9 cellular contexts compared by ENCODE assay signal in genomic region chr3:100496711-100497261, GRCh38. TPM values are rescaled to one million over a fixed set of nuclear protein-coding genes. Genes with fewer than 3 reads are reported as not detected.
DNase-seq lines count a peak whose midpoint lies in the region; ATAC-seq and FAIRE-seq lines count a peak whose summit lies in the region.
"Had no signal": no experiment of that assay in that cellular context is flagged by ENCODE, and none has a peak within 500 bp of the region (broad histone marks: within the 10 kb centered on the region; RNA-seq: fewer than 3 reads in every experiment).

No MANE protein-coding gene starts in this region.

- no peak for FAIRE-seq in HTR-8/SVneo (lab: Jason Lieb, UNC)

- POLR2A ChIA-PET in naive thymus-derived CD8-positive, alpha-beta T cell (lab: Charles Lee), result no interaction called here

- H3K9me3 Mint-ChIP-seq in naive thymus-derived CD8-positive, alpha-beta T cell, result no peaks in the 10 kb centered on the region

- ATAC-seq in GM21737 (IDR thresholded peaks at IDR 0.05; ENCODE audit: unreplicated experiment) (peak; percentile 29), HG02623 (IDR thresholded peaks at IDR 0.05; ENCODE audit: unreplicated experiment) (no peak), left ventricle myocardium superior (no peak)
- ATAC-seq in naive thymus-derived CD8-positive, alpha-beta T cell, result no peak
- ATAC-seq: stimulated activated naive CD8-positive, alpha-beta T cell treated with anti-CD3 and anti-CD28 coated beads, Interleukin-15, Interleukin-2, amounts not matched to agents 100 U/mL and 50 U/mL, for 24 hours had no signal

- H3K27me3 Mint-ChIP-seq in naive thymus-derived CD8-positive, alpha-beta T cell, result peaks cover 12 to 28% (median 26%) of the 10 kb centered on the region in 5 donors

- peak; percentile 39 for DNase-seq in GM03348 (ENCODE audit: low spot score)
- DNase-seq in HTR-8/SVneo (ENCODE audit: insufficient read length, low spot score), result peak; percentile 20
- DNase-seq in fibroblast of gingiva (ENCODE audit: low read depth), result peak; percentile 55
- DNase-seq in naive thymus-derived CD8-positive, alpha-beta T cell, result no peak
- no peak for DNase-seq in left ventricle myocardium superior
- no peak for DNase-seq in HuH-7.5 (ENCODE audit: low spot score)
- DNase-seq: stimulated activated naive CD8-positive, alpha-beta T cell treated with anti-CD3 and anti-CD28 coated beads, Interleukin-15, Interleukin-2, amounts not matched to agents 100 U/mL and 50 U/mL, for 24 hours had no signal

- peaks cover 6 to 12% (median 9%) of the 10 kb centered on the region in 4 donors for H3K4me1 Mint-ChIP-seq in naive thymus-derived CD8-positive, alpha-beta T cell

- intact Hi-C loops in left ventricle myocardium superior (cut with micrococcal nuclease), result no loop called here

- H3K36me3 Mint-ChIP-seq in naive thymus-derived CD8-positive, alpha-beta T cell, result no peaks in the 10 kb centered on the region

- H3K27ac Mint-ChIP-seq in naive thymus-derived CD8-positive, alpha-beta T cell, result no peak overlapping the region

- no peak overlapping the region for H3K4me3 Mint-ChIP-seq in naive thymus-derived CD8-positive, alpha-beta T cell

RNA-seq across cellular contexts. Expression of gene TMEM45A, which starts 4.4 kb away (rescaled TPM):
- total RNA-seq in naive thymus-derived CD8-positive, alpha-beta T cell, result under 1 TPM; 0.08 to 0.21 TPM
- polyA plus RNA-seq in naive thymus-derived CD8-positive, alpha-beta T cell, result not detected
- total RNA-seq in left ventricle myocardium superior, result 3.2 TPM

Comparison
In these comparisons a context has a peak if more than half of its experiments do, and no peak if none do; other contexts are left out.
1. DNase-seq: peak in GM03348 (single experiment), HTR-8/SVneo (single experiment) and fibroblast of gingiva (single experiment); none in naive thymus-derived CD8-positive, alpha-beta T cell (0 of 10), left ventricle myocardium superior (single experiment) and HuH-7.5 (single experiment).